22 cellular contexts compared by ENCODE assay signal in the genomic region with DNA sequence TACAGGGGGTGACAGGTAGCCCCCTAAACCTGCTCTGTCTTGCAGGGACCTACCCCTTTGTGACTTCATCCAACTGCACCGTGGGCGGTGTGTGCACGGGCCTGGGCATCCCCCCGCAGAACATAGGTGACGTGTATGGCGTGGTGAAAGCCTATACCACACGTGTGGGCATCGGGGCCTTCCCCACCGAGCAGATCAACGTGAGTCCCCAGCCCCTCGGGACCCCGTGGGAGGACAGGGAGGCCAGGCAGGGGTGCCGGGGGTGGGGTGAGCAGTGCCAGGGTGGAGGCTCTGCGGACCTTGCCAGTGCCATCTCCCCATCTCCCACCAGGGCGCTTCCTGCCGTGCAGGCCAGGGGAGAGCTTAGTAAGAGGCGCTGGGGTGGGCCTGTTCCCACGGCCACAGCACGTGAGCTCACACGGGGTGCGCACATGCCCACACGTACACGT. TPM values are rescaled to one million over a fixed set of nuclear protein-coding genes. Genes with fewer than 3 reads are reported as not detected.
"Had no signal": no experiment of that assay in that cellular context is flagged by ENCODE, and none has a peak within 500 bp of the region (broad histone marks: within the 10 kb centered on the region; RNA-seq: fewer than 3 reads in every experiment).

No MANE protein-coding gene starts in this region.

- H3K9me3 Mint-ChIP-seq: activated naive CD8-positive, alpha-beta T cell treated with anti-CD3 and anti-CD28 coated beads, Interleukin-2, amount 10 ng/mL, durations not matched to agents 7 days and 5 days; endodermal cell had no signal

- H3K27ac ChIP-seq: body of pancreas, epithelial cell of prostate, ovary, stomach, upper lobe of left lung, WERI-Rb-1 had no signal

- DNase-seq: activated CD4-positive, alpha-beta T cell treated with anti-CD3 and anti-CD28 coated beads for 1 hour; activated naive CD8-positive, alpha-beta T cell treated with anti-CD3 and anti-CD28 coated beads, Interleukin-2, amount 10 ng/mL, durations not matched to agents 7 days and 5 days; amygdala; body of pancreas; caudate nucleus; dorsolateral prefrontal cortex; endodermal cell; foreskin fibroblast; hippocampal formation; islet precursor cell; mammary epithelial cell; ovary; stimulated activated CD4-positive, alpha-beta T cell treated with anti-CD3 and anti-CD28 coated beads, Interleukin-4, amount 100 ng/mL, for 4 hours; stomach; SW 1271; T-helper 2 cell; WERI-Rb-1 had no signal

- H3K27me3 Mint-ChIP-seq: activated naive CD8-positive, alpha-beta T cell treated with anti-CD3 and anti-CD28 coated beads, Interleukin-2, amount 10 ng/mL, durations not matched to agents 7 days and 5 days had no signal

- H3K9me3 ChIP-seq: body of pancreas, ovary, stomach, upper lobe of left lung had no signal

- H3K36me3 Mint-ChIP-seq: activated naive CD8-positive, alpha-beta T cell treated with anti-CD3 and anti-CD28 coated beads, Interleukin-2, amount 10 ng/mL, durations not matched to agents 7 days and 5 days had no signal

- H3K36me3 ChIP-seq: ovary, WERI-Rb-1 had no signal

- H3K4me3 ChIP-seq: body of pancreas, dorsolateral prefrontal cortex, ovary, stomach, upper lobe of left lung had no signal

- H3K4me3 Mint-ChIP-seq: activated naive CD8-positive, alpha-beta T cell treated with anti-CD3 and anti-CD28 coated beads, Interleukin-2, amount 10 ng/mL, durations not matched to agents 7 days and 5 days; endodermal cell had no signal

- ATAC-seq: body of pancreas, left lobe of liver, sciatic nerve had no signal

- H3K4me1 Mint-ChIP-seq: endodermal cell had no signal

- H3K27ac Mint-ChIP-seq: activated naive CD8-positive, alpha-beta T cell treated with anti-CD3 and anti-CD28 coated beads, Interleukin-2, amount 10 ng/mL, durations not matched to agents 7 days and 5 days; endodermal cell had no signal

- H3K27me3 ChIP-seq: body of pancreas, dorsolateral prefrontal cortex, ovary, stomach, upper lobe of left lung had no signal

RNA-seq across cellular contexts. Expression of a gene that starts 59.1 kb away (rescaled TPM):
- polyA plus RNA-seq: neural cell had no signal
